In genomic region chr3:17562845-17563244, GRCh38 we compare ENCODE assay signal across 29 cellular contexts.
"Had no signal": no experiment of that assay in that cellular context is flagged by ENCODE, and none has a peak within 500 bp of the region (broad histone marks: within the 10 kb centered on the region; RNA-seq: fewer than 3 reads in every experiment).

No MANE protein-coding gene starts in this region.

- FAIRE-seq: urothelium cell line had no signal

- H3K4me1 Mint-ChIP-seq: stimulated activated effector memory CD8-positive, alpha-beta T cell treated with anti-CD3 and anti-CD28 coated beads, Interleukin-12 subunit alpha, Interleukin-12 subunit beta, amount 100 ng/mL, for 72 hours had no signal

- H3K27ac ChIP-seq: stomach, suprapubic skin, testis, thoracic aorta, thyroid gland, tibial artery, tibial nerve, transverse colon, upper lobe of left lung, upper lobe of right lung, uterus, vagina had no signal

- H3K4me1 ChIP-seq: stomach, suprapubic skin, testis, thyroid gland, tibial artery, tibial nerve, transverse colon, upper lobe of left lung, upper lobe of right lung, uterus, vagina had no signal

- H3K9me3 Mint-ChIP-seq: stimulated activated effector memory CD8-positive, alpha-beta T cell treated with anti-CD3 and anti-CD28 coated beads, Interleukin-12 subunit alpha, Interleukin-12 subunit beta, amount 100 ng/mL, for 72 hours; stimulated activated memory B cell treated with anti-CD40 and anti-IgM and Interleukin-4, amounts not matched to agents 10 μg/mL and 1 μg/mL and 100 μg/mL, for 72 hours; stimulated activated naive B cell treated with anti-CD40 and anti-IgM and Interleukin-4, amounts not matched to agents 10 μg/mL and 1 μg/mL and 100 μg/mL, for 72 hours; stimulated activated naive CD8-positive, alpha-beta T cell treated with anti-CD3 and anti-CD28 coated beads, Interleukin-15, amount 100 ng/mL, for 72 hours; stimulated activated naive CD8-positive, alpha-beta T cell treated with anti-CD3 and anti-CD28 coated beads, Interleukin-15, Interleukin-2, amounts not matched to agents 100 ng/mL and 50 ng/mL, for 24 hours; type B pancreatic cell had no signal

- H3K36me3 ChIP-seq: suprapubic skin, thoracic aorta, thyroid gland, tibial artery, tibial nerve, transverse colon, upper lobe of left lung, upper lobe of right lung, uterus, vagina had no signal

- H3K27me3 ChIP-seq: stomach, suprapubic skin, testis, thyroid gland, tibial artery, tibial nerve, transverse colon, upper lobe of left lung, upper lobe of right lung, uterus, vagina had no signal

- H3K36me3 Mint-ChIP-seq: stimulated activated effector memory CD8-positive, alpha-beta T cell treated with anti-CD3 and anti-CD28 coated beads, Interleukin-12 subunit alpha, Interleukin-12 subunit beta, amount 100 ng/mL, for 72 hours had no signal

- ATAC-seq: stimulated activated effector memory CD8-positive, alpha-beta T cell treated with anti-CD3 and anti-CD28 coated beads, Interleukin-12 subunit alpha, Interleukin-12 subunit beta, amount 100 ng/mL, for 72 hours; stimulated activated memory B cell treated with anti-CD40 and anti-IgM and Interleukin-4, amounts not matched to agents 10 μg/mL and 1 μg/mL and 100 μg/mL, for 72 hours; stimulated activated naive B cell treated with anti-CD40 and anti-IgM and Interleukin-4, amounts not matched to agents 10 μg/mL and 1 μg/mL and 100 μg/mL, for 72 hours; stimulated activated naive CD8-positive, alpha-beta T cell treated with anti-CD3 and anti-CD28 coated beads, Interleukin-15, amount 100 ng/mL, for 72 hours; stimulated activated naive CD8-positive, alpha-beta T cell treated with anti-CD3 and anti-CD28 coated beads, Interleukin-15, Interleukin-2, amounts not matched to agents 100 U/mL and 50 U/mL, for 24 hours; upper lobe of right lung had no signal

- DNase-seq: stimulated activated CD4-positive, alpha-beta T cell treated with anti-CD3 and anti-CD28 coated beads, Interleukin-2, amount 100 ng/mL, for 48 hours; stimulated activated CD4-positive, alpha-beta T cell treated with anti-CD3 and anti-CD28 coated beads, Interleukin-4, amount 100 ng/mL, for 1 hour; stimulated activated CD4-positive, alpha-beta T cell treated with anti-CD3 and anti-CD28 coated beads, Interleukin-4, amount 100 ng/mL, for 24 hours; stimulated activated CD4-positive, alpha-beta T cell treated with anti-CD3 and anti-CD28 coated beads, Interleukin-4, amount 100 ng/mL, for 4 hours; stimulated activated CD8-positive, alpha-beta memory T cell treated with anti-CD3 and anti-CD28 coated beads, Interleukin-4, amount 100 ng/mL, for 48 hours; stimulated activated naive B cell treated with anti-CD40 and anti-IgM and Interleukin-4, amounts not matched to agents 10 μg/mL and 1 μg/mL and 100 μg/mL, for 72 hours; stimulated activated naive CD4-positive, alpha-beta T cell; stimulated activated naive CD4-positive, alpha-beta T cell treated with Interleukin-2 at 50 U/mL for 16 hours; stimulated activated naive CD8-positive, alpha-beta T cell treated with anti-CD3 and anti-CD28 coated beads, Interleukin-15, amount 100 ng/mL, for 72 hours; stimulated activated naive CD8-positive, alpha-beta T cell treated with anti-CD3 and anti-CD28 coated beads, Interleukin-15, Interleukin-2, amounts not matched to agents 100 U/mL and 50 U/mL, for 24 hours; stomach; substantia nigra; testis; thyroid gland; tibial artery; transverse colon; trophoblast cell; upper lobe of left lung; upper lobe of right lung; uterus had no signal

- H3K4me3 ChIP-seq: stomach, suprapubic skin, testis, thoracic aorta, thyroid gland, tibial artery, tibial nerve, transverse colon, upper lobe of left lung, upper lobe of right lung, uterus, vagina had no signal

- H3K4me3 Mint-ChIP-seq: stimulated activated effector memory CD8-positive, alpha-beta T cell treated with anti-CD3 and anti-CD28 coated beads, Interleukin-12 subunit alpha, Interleukin-12 subunit beta, amount 100 ng/mL, for 72 hours; stimulated activated memory B cell treated with anti-CD40 and anti-IgM and Interleukin-4, amounts not matched to agents 10 μg/mL and 1 μg/mL and 100 μg/mL, for 72 hours; stimulated activated naive B cell treated with anti-CD40 and anti-IgM and Interleukin-4, amounts not matched to agents 10 μg/mL and 1 μg/mL and 100 μg/mL, for 72 hours; stimulated activated naive CD8-positive, alpha-beta T cell treated with anti-CD3 and anti-CD28 coated beads, Interleukin-15, amount 100 ng/mL, for 72 hours; stimulated activated naive CD8-positive, alpha-beta T cell treated with anti-CD3 and anti-CD28 coated beads, Interleukin-15, Interleukin-2, amounts not matched to agents 100 ng/mL and 50 ng/mL, for 24 hours; type B pancreatic cell had no signal

- H3K27ac Mint-ChIP-seq: stimulated activated effector memory CD8-positive, alpha-beta T cell treated with anti-CD3 and anti-CD28 coated beads, Interleukin-12 subunit alpha, Interleukin-12 subunit beta, amount 100 ng/mL, for 72 hours; stimulated activated memory B cell treated with anti-CD40 and anti-IgM and Interleukin-4, amounts not matched to agents 10 μg/mL and 1 μg/mL and 100 μg/mL, for 72 hours; stimulated activated naive B cell treated with anti-CD40 and anti-IgM and Interleukin-4, amounts not matched to agents 10 μg/mL and 1 μg/mL and 100 μg/mL, for 72 hours; stimulated activated naive CD8-positive, alpha-beta T cell treated with anti-CD3 and anti-CD28 coated beads, Interleukin-15, amount 100 ng/mL, for 72 hours; stimulated activated naive CD8-positive, alpha-beta T cell treated with anti-CD3 and anti-CD28 coated beads, Interleukin-15, Interleukin-2, amounts not matched to agents 100 ng/mL and 50 ng/mL, for 24 hours; type B pancreatic cell had no signal

- H3K27me3 Mint-ChIP-seq: stimulated activated memory B cell treated with anti-CD40 and anti-IgM and Interleukin-4, amounts not matched to agents 10 μg/mL and 1 μg/mL and 100 μg/mL, for 72 hours; stimulated activated naive B cell treated with anti-CD40 and anti-IgM and Interleukin-4, amounts not matched to agents 10 μg/mL and 1 μg/mL and 100 μg/mL, for 72 hours; stimulated activated naive CD8-positive, alpha-beta T cell treated with anti-CD3 and anti-CD28 coated beads, Interleukin-15, amount 100 ng/mL, for 72 hours; stimulated activated naive CD8-positive, alpha-beta T cell treated with anti-CD3 and anti-CD28 coated beads, Interleukin-15, Interleukin-2, amounts not matched to agents 100 ng/mL and 50 ng/mL, for 24 hours; type B pancreatic cell had no signal
